Comparison of ENCODE assay signal across 11 cellular contexts in genomic region chr17:80694085-80694991, GRCh38.
A peak's percentile ranks its signal among the peaks of the same experiment; 100 is the strongest.
DNase-seq lines count a peak whose midpoint lies in the region; ATAC-seq and TF ChIP-seq lines count a peak whose summit lies in the region.
"Had no signal": no experiment of that assay in that cellular context is flagged by ENCODE, and none has a peak within 500 bp of the region (broad histone marks: within the 10 kb centered on the region; RNA-seq: fewer than 3 reads in every experiment).

No MANE protein-coding gene starts in this region.

- no peaks in the 10 kb centered on the region for H3K9me3 Mint-ChIP-seq in natural killer cell

- H3K4me3 Mint-ChIP-seq in natural killer cell = no peak overlapping the region

- H3K27ac ChIP-seq in VCaP = peak overlapping the region; percentile 87; the same call in 1 of the 2 replicates
- H3K27ac ChIP-seq: esophagus squamous epithelium, SJSA1, vagina had no signal

- H3K36me3 ChIP-seq in mucosa of descending colon (ENCODE audit: low read depth) = no peaks in the 10 kb centered on the region
- H3K36me3 ChIP-seq: esophagus squamous epithelium, SJSA1, vagina had no signal

- TF ChIP-seq CTCF in VCaP (conservative IDR thresholded peaks at IDR 0.05) = no peak
- TF ChIP-seq CTCF in mucosa of descending colon (IDR thresholded peaks at IDR 0.05) = no peak
- TF ChIP-seq CTCF in GM10248 (IDR thresholded peaks at IDR 0.05; ENCODE audit: control extremely low read depth, extremely low read depth, low read depth, missing control alignments) = no peak
- TF ChIP-seq CTCF in natural killer cell (IDR thresholded peaks at IDR 0.05) = no peak

- no peaks in the 10 kb centered on the region for H3K27me3 Mint-ChIP-seq in natural killer cell (ENCODE audit: low read depth in 2 of 2)

- no peak overlapping the region for H3K4me3 ChIP-seq in mucosa of descending colon
- H3K4me3 ChIP-seq: esophagus squamous epithelium, SJSA1, vagina had no signal

- no peaks in the 10 kb centered on the region for H3K36me3 Mint-ChIP-seq in natural killer cell

- CTCF ChIA-PET in GM10248 (lab: Yijun Ruan, JAX) = interaction anchor here (1.4 to 1.6 kb wide), 2 partner anchors 13 to 18 kb away, joined by 3 read pairs; no protein-coding TSS in a partner anchor

- peaks cover 9% of the 10 kb centered on the region for H3K4me1 ChIP-seq in mucosa of descending colon (ENCODE audit: low read depth)
- H3K4me1 ChIP-seq: SJSA1 had no signal

- POLR2A ChIA-PET in GM10248 (lab: Yijun Ruan, JAX) = no interaction called here

- H3K27ac Mint-ChIP-seq in natural killer cell = peak overlapping the region in 1 of 2 donors; percentile 38

- ATAC-seq in mucosa of descending colon (peak; percentile 18), GM18861 (IDR thresholded peaks at IDR 0.05; ENCODE audit: unreplicated experiment) (no peak), natural killer cell (no peak)

- peaks cover 5 to 32% of the 10 kb centered on the region in 2 donors for H3K4me1 Mint-ChIP-seq in natural killer cell

- intact Hi-C loops in mucosa of descending colon (cut with DNase I, micrococcal nuclease) (no loop called here), natural killer cell (cut with micrococcal nuclease) (no loop called here)

- H3K9me3 ChIP-seq in mucosa of descending colon = no peaks in the 10 kb centered on the region
- H3K9me3 ChIP-seq: esophagus squamous epithelium, SJSA1, vagina had no signal

- peak; percentile 63 for DNase-seq in DMS79 treated with DMSO at 0.1 percent for 48 hours (lab: John Stamatoyannopoulos, UW)
- DNase-seq in NCI-H146 treated with DMSO at 0.1 percent for 48 hours (lab: John Stamatoyannopoulos, UW; ENCODE audit: unreplicated experiment) = peak; percentile 71
- DNase-seq in mucosa of descending colon = no peak
- DNase-seq in GM10248 (ENCODE audit: extremely low spot score) = no peak
- no peak for DNase-seq in natural killer cell
- DNase-seq: COR-L47, esophagus squamous epithelium had no signal

Comparison
In these comparisons a context has a peak if more than half of its experiments do, and no peak if none do; other contexts are left out.
1. DNase-seq: peak in DMS79 treated with DMSO at 0.1 percent for 48 hours (single experiment) and NCI-H146 treated with DMSO at 0.1 percent for 48 hours (single experiment); none in mucosa of descending colon (0 of 3), GM10248 (single experiment) and natural killer cell (single experiment).